ENCODE assay signal across 1 cellular context in the genomic region with DNA sequence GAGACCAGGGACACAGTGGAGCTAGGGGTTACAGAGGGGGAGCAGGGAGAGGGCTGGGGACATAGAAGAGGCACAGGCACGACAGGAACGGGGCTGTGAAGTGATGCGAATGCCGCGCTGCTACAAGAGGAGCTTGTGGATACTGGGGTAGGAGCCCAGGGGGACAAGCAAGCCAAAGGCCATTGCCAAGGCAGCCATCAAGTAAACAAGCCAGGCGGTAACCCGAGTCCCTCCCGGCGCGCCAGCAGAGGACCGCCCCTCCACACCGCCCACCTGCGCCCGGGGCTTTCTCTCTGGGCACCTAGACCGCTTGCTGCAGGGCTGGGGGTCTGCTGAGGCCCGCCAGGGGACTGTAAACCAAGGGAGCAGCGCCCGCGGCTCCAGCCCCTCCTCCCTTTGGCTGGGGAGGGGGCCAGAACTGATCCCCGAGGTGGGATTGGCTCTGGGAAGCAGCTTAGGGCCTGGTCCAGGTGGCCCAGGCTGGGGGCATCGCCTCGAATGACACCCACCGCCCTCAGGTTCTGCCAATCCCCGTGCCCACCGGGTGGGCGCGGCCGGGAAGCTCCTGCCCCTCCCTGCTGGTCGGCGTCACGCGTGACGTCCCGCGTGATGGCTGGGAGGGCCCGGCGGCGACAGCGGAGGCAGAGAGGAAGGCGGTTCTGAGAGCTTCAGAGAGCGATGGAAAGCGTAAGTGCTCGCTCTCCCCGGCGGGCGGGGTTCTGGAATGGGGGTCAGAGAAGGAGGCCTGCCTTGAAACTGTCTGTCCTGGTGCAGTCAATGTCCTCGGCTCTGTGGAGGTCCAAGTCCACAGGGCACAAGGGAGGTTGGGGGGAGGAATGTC.
TF ChIP-seq lines count a peak whose summit lies in the region.

No MANE protein-coding gene starts in this region.

TF ChIP-seq in GM23338, 12 proteins besides CTCF, POLR2A, EP300 and RAD21 (continued from another document):
- TF ChIP-seq, protein P1, sequence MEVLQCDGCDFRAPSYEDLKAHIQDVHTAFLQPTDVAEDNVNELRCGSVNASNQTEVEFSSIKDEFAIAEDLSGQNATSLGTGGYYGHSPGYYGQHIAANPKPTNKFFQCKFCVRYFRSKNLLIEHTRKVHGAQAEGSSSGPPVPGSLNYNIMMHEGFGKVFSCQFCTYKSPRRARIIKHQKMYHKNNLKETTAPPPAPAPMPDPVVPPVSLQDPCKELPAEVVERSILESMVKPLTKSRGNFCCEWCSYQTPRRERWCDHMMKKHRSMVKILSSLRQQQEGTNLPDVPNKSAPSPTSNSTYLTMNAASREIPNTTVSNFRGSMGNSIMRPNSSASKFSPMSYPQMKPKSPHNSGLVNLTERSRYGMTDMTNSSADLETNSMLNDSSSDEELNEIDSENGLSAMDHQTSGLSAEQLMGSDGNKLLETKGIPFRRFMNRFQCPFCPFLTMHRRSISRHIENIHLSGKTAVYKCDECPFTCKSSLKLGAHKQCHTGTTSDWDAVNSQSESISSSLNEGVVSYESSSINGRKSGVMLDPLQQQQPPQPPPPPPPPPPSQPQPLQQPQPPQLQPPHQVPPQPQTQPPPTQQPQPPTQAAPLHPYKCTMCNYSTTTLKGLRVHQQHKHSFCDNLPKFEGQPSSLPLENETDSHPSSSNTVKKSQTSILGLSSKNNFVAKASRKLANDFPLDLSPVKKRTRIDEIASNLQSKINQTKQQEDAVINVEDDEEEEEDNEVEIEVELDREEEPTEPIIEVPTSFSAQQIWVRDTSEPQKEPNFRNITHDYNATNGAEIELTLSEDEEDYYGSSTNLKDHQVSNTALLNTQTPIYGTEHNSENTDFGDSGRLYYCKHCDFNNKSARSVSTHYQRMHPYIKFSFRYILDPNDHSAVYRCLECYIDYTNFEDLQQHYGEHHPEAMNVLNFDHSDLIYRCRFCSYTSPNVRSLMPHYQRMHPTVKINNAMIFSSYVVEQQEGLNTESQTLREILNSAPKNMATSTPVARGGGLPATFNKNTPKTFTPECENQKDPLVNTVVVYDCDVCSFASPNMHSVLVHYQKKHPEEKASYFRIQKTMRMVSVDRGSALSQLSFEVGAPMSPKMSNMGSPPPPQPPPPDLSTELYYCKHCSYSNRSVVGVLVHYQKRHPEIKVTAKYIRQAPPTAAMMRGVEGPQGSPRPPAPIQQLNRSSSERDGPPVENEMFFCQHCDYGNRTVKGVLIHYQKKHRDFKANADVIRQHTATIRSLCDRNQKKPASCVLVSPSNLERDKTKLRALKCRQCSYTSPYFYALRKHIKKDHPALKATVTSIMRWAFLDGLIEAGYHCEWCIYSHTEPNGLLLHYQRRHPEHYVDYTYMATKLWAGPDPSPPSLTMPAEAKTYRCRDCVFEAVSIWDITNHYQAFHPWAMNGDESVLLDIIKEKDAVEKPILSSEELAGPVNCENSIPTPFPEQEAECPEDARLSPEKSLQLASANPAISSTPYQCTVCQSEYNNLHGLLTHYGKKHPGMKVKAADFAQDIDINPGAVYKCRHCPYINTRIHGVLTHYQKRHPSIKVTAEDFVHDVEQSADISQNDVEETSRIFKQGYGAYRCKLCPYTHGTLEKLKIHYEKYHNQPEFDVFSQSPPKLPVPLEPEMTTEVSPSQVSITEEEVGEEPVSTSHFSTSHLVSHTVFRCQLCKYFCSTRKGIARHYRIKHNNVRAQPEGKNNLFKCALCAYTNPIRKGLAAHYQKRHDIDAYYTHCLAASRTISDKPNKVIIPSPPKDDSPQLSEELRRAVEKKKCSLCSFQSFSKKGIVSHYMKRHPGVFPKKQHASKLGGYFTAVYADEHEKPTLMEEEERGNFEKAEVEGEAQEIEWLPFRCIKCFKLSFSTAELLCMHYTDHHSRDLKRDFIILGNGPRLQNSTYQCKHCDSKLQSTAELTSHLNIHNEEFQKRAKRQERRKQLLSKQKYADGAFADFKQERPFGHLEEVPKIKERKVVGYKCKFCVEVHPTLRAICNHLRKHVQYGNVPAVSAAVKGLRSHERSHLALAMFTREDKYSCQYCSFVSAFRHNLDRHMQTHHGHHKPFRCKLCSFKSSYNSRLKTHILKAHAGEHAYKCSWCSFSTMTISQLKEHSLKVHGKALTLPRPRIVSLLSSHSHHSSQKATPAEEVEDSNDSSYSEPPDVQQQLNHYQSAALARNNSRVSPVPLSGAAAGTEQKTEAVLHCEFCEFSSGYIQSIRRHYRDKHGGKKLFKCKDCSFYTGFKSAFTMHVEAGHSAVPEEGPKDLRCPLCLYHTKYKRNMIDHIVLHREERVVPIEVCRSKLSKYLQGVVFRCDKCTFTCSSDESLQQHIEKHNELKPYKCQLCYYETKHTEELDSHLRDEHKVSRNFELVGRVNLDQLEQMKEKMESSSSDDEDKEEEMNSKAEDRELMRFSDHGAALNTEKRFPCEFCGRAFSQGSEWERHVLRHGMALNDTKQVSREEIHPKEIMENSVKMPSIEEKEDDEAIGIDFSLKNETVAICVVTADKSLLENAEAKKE (CRISPR knock-in tag; IDR thresholded peaks at IDR 0.05), result no peak
- TF ChIP-seq ZNF114 (CRISPR knock-in tag; IDR thresholded peaks at IDR 0.05), result no peak
- no peak for TF ChIP-seq EZH2 (IDR thresholded peaks at IDR 0.05; ENCODE audit: low read depth, unreplicated experiment)
- TF ChIP-seq ZNF331 (CRISPR knock-in tag; IDR thresholded peaks at IDR 0.05; ENCODE audit: low read depth), result no peak
- no peak for TF ChIP-seq NANOG (IDR thresholded peaks at IDR 0.05; ENCODE audit: borderline replicate concordance)
- no peak for TF ChIP-seq STAT1 (IDR thresholded peaks at IDR 0.05; ENCODE audit: unreplicated experiment)
